ENCODE assay signal across 10 cellular contexts in genomic region chr2:45992746-45993475, GRCh38.
DNase-seq lines count a peak whose midpoint lies in the region; ATAC-seq and TF ChIP-seq lines count a peak whose summit lies in the region.
"Had no signal": no experiment of that assay in that cellular context is flagged by ENCODE, and none has a peak within 500 bp of the region (broad histone marks: within the 10 kb centered on the region; RNA-seq: fewer than 3 reads in every experiment).

No MANE protein-coding gene starts in this region.

- H3K79me2 ChIP-seq in fibroblast of lung (ENCODE audit: control insufficient read depth, insufficient read depth, low read length) (no peaks in the 10 kb centered on the region), osteoblast (ENCODE audit: insufficient read depth, low read length) (no peaks in the 10 kb centered on the region)

- H3K4me3 Mint-ChIP-seq in activated CD4-positive, alpha-beta T cell treated with anti-CD3 and anti-CD28 coated beads for 36 hours, result no peak overlapping the region
- H3K4me3 Mint-ChIP-seq in activated CD4-positive, alpha-beta T cell treated with anti-CD3 and anti-CD28 coated beads, Interleukin-2, amount 10 ng/mL, durations not matched to agents 24 days and 14 days, result no peak overlapping the region
- H3K4me3 Mint-ChIP-seq: IgD-negative memory B cell had no signal

- no peaks in the 10 kb centered on the region for H3K9me3 ChIP-seq in fibroblast of lung (ENCODE audit: control insufficient read depth, insufficient read depth, low read depth, low read length)
- H3K9me3 ChIP-seq in osteoblast (ENCODE audit: low read depth, low read length), result no peaks in the 10 kb centered on the region

- H3K27ac Mint-ChIP-seq in activated CD4-positive, alpha-beta T cell treated with anti-CD3 and anti-CD28 coated beads for 36 hours, result no peak overlapping the region
- no peak overlapping the region for H3K27ac Mint-ChIP-seq in activated CD4-positive, alpha-beta T cell treated with anti-CD3 and anti-CD28 coated beads, Interleukin-2, amount 10 ng/mL, durations not matched to agents 24 days and 14 days

- TF ChIP-seq CTCF in fibroblast of lung (conservative IDR thresholded peaks at IDR 0.05 in 1 of 2, IDR thresholded peaks at IDR 0.05 in 1 of 2; ENCODE audit: low read depth in 1 of 2, low read length in 2 of 2) (no peak), osteoblast (IDR thresholded peaks at IDR 0.05; ENCODE audit: extremely low read depth, low read depth, low read length) (no peak)

- peak; percentile 4 for ATAC-seq in activated CD4-positive, alpha-beta T cell treated with anti-CD3 and anti-CD28 coated beads for 36 hours
- ATAC-seq in HG02938 (IDR thresholded peaks at IDR 0.05; ENCODE audit: unreplicated experiment) (no peak), GM18505 (IDR thresholded peaks at IDR 0.05; ENCODE audit: unreplicated experiment) (no peak)

- no peaks in the 10 kb centered on the region for H3K36me3 Mint-ChIP-seq in activated CD4-positive, alpha-beta T cell treated with anti-CD3 and anti-CD28 coated beads for 36 hours (ENCODE audit: low read depth)
- H3K36me3 Mint-ChIP-seq in activated CD4-positive, alpha-beta T cell treated with anti-CD3 and anti-CD28 coated beads, Interleukin-2, amount 10 ng/mL, durations not matched to agents 24 days and 14 days (ENCODE audit: low read depth), result no peaks in the 10 kb centered on the region

- peaks cover 10% of the 10 kb centered on the region for H3K4me1 ChIP-seq in fibroblast of lung (ENCODE audit: control insufficient read depth, extremely low read depth, insufficient read depth, low read length)
- peaks cover 27% of the 10 kb centered on the region for H3K4me1 ChIP-seq in osteoblast (ENCODE audit: insufficient read depth, low read length)

- no peak for DNase-seq in activated CD4-positive, alpha-beta T cell treated with anti-CD3 and anti-CD28 coated beads for 36 hours
- no peak for DNase-seq in activated CD4-positive, alpha-beta T cell treated with anti-CD3 and anti-CD28 coated beads, Interleukin-2, amount 10 ng/mL, durations not matched to agents 24 days and 14 days
- DNase-seq in fibroblast of lung (ENCODE audit: low read depth in 2 of 2) (no peak), osteoblast (ENCODE audit: insufficient read length, low spot score, missing footprints) (no peak), caudate nucleus (lab: John Stamatoyannopoulos, UW) (no peak)
- no peak for DNase-seq in activated CD8-positive, alpha-beta memory T cell treated with anti-CD3 and anti-CD28 coated beads, Interleukin-2, amount 50 U/mL, for 4 hours
- DNase-seq: cerebellar nuclear complex had no signal

- H3K36me3 ChIP-seq in fibroblast of lung (ENCODE audit: control insufficient read depth, insufficient read depth, low read length) (no peaks in the 10 kb centered on the region), osteoblast (ENCODE audit: insufficient read depth, low read length) (no peaks in the 10 kb centered on the region)

- H3K27ac ChIP-seq in fibroblast of lung (ENCODE audit: insufficient read depth, low read length) (peak overlapping the region; percentile 28), osteoblast (ENCODE audit: low read depth, low read length) (peak overlapping the region; percentile 79), caudate nucleus (ENCODE audit: low read depth, low read length) (no peak overlapping the region)

- CTCF ChIA-PET in activated CD4-positive, alpha-beta T cell treated with anti-CD3 and anti-CD28 coated beads for 36 hours (lab: Charles Lee), result interaction anchor here (0.5 to 2.4 kb wide), 27 partner anchors 10 to 839 kb away, joined by 3 to 11 read pairs (median 3); no protein-coding TSS in a partner anchor

- POLR2A ChIA-PET in activated CD4-positive, alpha-beta T cell treated with anti-CD3 and anti-CD28 coated beads for 36 hours (lab: Charles Lee), result no interaction called here

- no peaks in the 10 kb centered on the region for H3K27me3 Mint-ChIP-seq in activated CD4-positive, alpha-beta T cell treated with anti-CD3 and anti-CD28 coated beads for 36 hours
- peaks cover 2% of the 10 kb centered on the region for H3K27me3 Mint-ChIP-seq in activated CD4-positive, alpha-beta T cell treated with anti-CD3 and anti-CD28 coated beads, Interleukin-2, amount 10 ng/mL, durations not matched to agents 24 days and 14 days
- H3K27me3 Mint-ChIP-seq: IgD-negative memory B cell had no signal

- H3K27me3 ChIP-seq in fibroblast of lung (ENCODE audit: control insufficient read depth, insufficient read depth, low read length) (no peaks in the 10 kb centered on the region), osteoblast (ENCODE audit: insufficient read depth, low read length) (no peaks in the 10 kb centered on the region)

- H2AFZ ChIP-seq in fibroblast of lung (ENCODE audit: low read length) (no peak overlapping the region), osteoblast (ENCODE audit: low read length) (peak overlapping the region; percentile 36)

- intact Hi-C loops in activated CD4-positive, alpha-beta T cell treated with anti-CD3 and anti-CD28 coated beads for 36 hours (cut with DNase I, micrococcal nuclease), result loop anchor here (1.0 to 5.0 kb wide), 6 partner anchors 304 to 659 kb away; partner anchors contain the start of gene EPAS1 (in 1 of the 2)
- intact Hi-C loops in activated CD4-positive, alpha-beta T cell treated with anti-CD3 and anti-CD28 coated beads, Interleukin-2, amount 10 ng/mL, durations not matched to agents 24 days and 14 days (cut with micrococcal nuclease), result loop anchor here (1.0 to 5.0 kb wide), 4 partner anchors 351 to 659 kb away; no protein-coding TSS in a partner anchor

- H3K4me2 ChIP-seq in fibroblast of lung (ENCODE audit: extremely low read depth, insufficient read depth, low read length) (no peak overlapping the region), osteoblast (ENCODE audit: insufficient read depth, low read length) (peak overlapping the region; percentile 30)

- H4K20me1 ChIP-seq in fibroblast of lung (ENCODE audit: control insufficient read depth, extremely low read depth, insufficient read depth, low read length) (no peaks in the 10 kb centered on the region), osteoblast (ENCODE audit: insufficient read depth, low read length) (no peaks in the 10 kb centered on the region)

- peaks cover 8% of the 10 kb centered on the region for H3K4me1 Mint-ChIP-seq in activated CD4-positive, alpha-beta T cell treated with anti-CD3 and anti-CD28 coated beads for 36 hours
- peaks cover 2% of the 10 kb centered on the region for H3K4me1 Mint-ChIP-seq in activated CD4-positive, alpha-beta T cell treated with anti-CD3 and anti-CD28 coated beads, Interleukin-2, amount 10 ng/mL, durations not matched to agents 24 days and 14 days
- H3K4me1 Mint-ChIP-seq: IgD-negative memory B cell had no signal

- H3K9ac ChIP-seq in fibroblast of lung (ENCODE audit: insufficient read depth, low read length), result no peak overlapping the region

- H3K9me3 Mint-ChIP-seq in activated CD4-positive, alpha-beta T cell treated with anti-CD3 and anti-CD28 coated beads for 36 hours (ENCODE audit: low read depth), result no peaks in the 10 kb centered on the region
- no peaks in the 10 kb centered on the region for H3K9me3 Mint-ChIP-seq in activated CD4-positive, alpha-beta T cell treated with anti-CD3 and anti-CD28 coated beads, Interleukin-2, amount 10 ng/mL, durations not matched to agents 24 days and 14 days

- TF ChIP-seq POLR2A in GM18505 (IDR thresholded peaks at IDR 0.05; ENCODE audit: borderline replicate concordance, extremely low read depth, insufficient read depth, insufficient read length), result no peak

- H3K4me3 ChIP-seq in fibroblast of lung (replicated peaks in 1 of 4; ENCODE audit: control extremely low read depth in 1 of 4, insufficient read depth in 1 of 4, low read depth in 3 of 4, low read length in 4 of 4) (no peak overlapping the region), osteoblast (ENCODE audit: insufficient read depth, low read length) (no peak overlapping the region)
